17 cellular contexts compared by ENCODE assay signal in the genomic region with DNA sequence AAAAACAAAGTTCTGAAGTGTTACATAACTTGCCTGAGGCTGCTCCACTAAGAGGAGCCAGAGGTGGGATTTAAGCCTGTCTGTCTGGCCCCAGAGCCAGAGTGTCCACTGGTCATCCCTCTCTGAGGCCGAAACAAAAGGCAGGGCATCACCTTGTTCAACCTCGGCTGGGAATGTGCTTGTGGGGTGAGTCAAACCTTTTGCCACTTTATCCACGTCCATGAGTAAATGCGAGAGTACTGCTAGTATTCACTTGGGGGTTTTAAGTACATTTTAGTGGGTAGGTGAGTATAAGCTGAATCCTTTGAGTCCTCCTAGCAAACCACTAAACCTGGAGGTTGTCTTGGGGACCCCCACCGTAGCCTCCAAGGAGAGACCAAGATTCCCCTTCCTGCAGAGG.
DNase-seq lines count a peak whose midpoint lies in the region; ATAC-seq, FAIRE-seq and TF ChIP-seq lines count a peak whose summit lies in the region.
"Had no signal": no experiment of that assay in that cellular context is flagged by ENCODE, and none has a peak within 500 bp of the region (broad histone marks: within the 10 kb centered on the region; RNA-seq: fewer than 3 reads in every experiment).

No MANE protein-coding gene starts in this region.

- H3K9ac ChIP-seq in astrocyte (ENCODE audit: low read length) = no peak overlapping the region
- H3K9ac ChIP-seq: KMS-11 had no signal

- peak overlapping the region in 3 of 8 donors; percentile 4 to 58 (median 34) for H3K4me3 Mint-ChIP-seq in CD4-positive, alpha-beta memory T cell
- H3K4me3 Mint-ChIP-seq in astrocyte (ENCODE audit: unreplicated experiment) (no peak overlapping the region), natural killer cell (no peak overlapping the region)

- H3K27ac Mint-ChIP-seq in CD4-positive, alpha-beta memory T cell = peak overlapping the region; percentile 77 to 88 (median 81)
- no peak overlapping the region for H3K27ac Mint-ChIP-seq in astrocyte (ENCODE audit: unreplicated experiment)
- peak overlapping the region; percentile 86 to 88 for H3K27ac Mint-ChIP-seq in natural killer cell

- H3K4me1 Mint-ChIP-seq in CD4-positive, alpha-beta memory T cell = peaks cover 23 to 42% (median 35%) of the 10 kb centered on the region in 4 donors
- H3K4me1 Mint-ChIP-seq in astrocyte (ENCODE audit: low read depth, unreplicated experiment) (peaks cover 34% of the 10 kb centered on the region), natural killer cell (peaks cover 40 to 44% of the 10 kb centered on the region in 2 donors)

- ATAC-seq in natural killer cell = no peak
- ATAC-seq in GM21737 (IDR thresholded peaks at IDR 0.05; ENCODE audit: unreplicated experiment) = no peak
- ATAC-seq: HCT116 had no signal

- H4K20me1 ChIP-seq in astrocyte (ENCODE audit: insufficient read depth, low read length) = no peaks in the 10 kb centered on the region

- H3K27me3 ChIP-seq in CD4-positive, alpha-beta memory T cell (ENCODE audit: insufficient read depth, low read length) = no peaks in the 10 kb centered on the region
- no peaks in the 10 kb centered on the region for H3K27me3 ChIP-seq in astrocyte (ENCODE audit: insufficient read depth, low read length)

- no peaks in the 10 kb centered on the region for H3K79me2 ChIP-seq in astrocyte (ENCODE audit: insufficient read depth, low read length)

- H3K27me3 Mint-ChIP-seq in CD4-positive, alpha-beta memory T cell = no peaks in the 10 kb centered on the region
- H3K27me3 Mint-ChIP-seq in astrocyte (ENCODE audit: low read depth, unreplicated experiment) (no peaks in the 10 kb centered on the region), natural killer cell (ENCODE audit: low read depth in 2 of 2) (no peaks in the 10 kb centered on the region)

- CTCF ChIA-PET in CD4-positive, alpha-beta memory T cell (lab: Charles Lee; ENCODE audit: partially characterized antibody) = interaction anchor here (0.5 kb wide), 1 partner anchor 50 kb away, joined by 3 read pairs; no protein-coding TSS in a partner anchor

- no peaks in the 10 kb centered on the region for H3K9me3 Mint-ChIP-seq in CD4-positive, alpha-beta memory T cell
- H3K9me3 Mint-ChIP-seq in astrocyte (ENCODE audit: unreplicated experiment) (no peaks in the 10 kb centered on the region), natural killer cell (no peaks in the 10 kb centered on the region)

- TF ChIP-seq CTCF in astrocyte (IDR thresholded peaks at IDR 0.05; ENCODE audit: insufficient read depth, low read depth, low read length) = no peak
- no peak for TF ChIP-seq CTCF in natural killer cell (IDR thresholded peaks at IDR 0.05)

- intact Hi-C loops in CD4-positive, alpha-beta memory T cell (cut with micrococcal nuclease) = no loop called here
- intact Hi-C loops in natural killer cell (cut with micrococcal nuclease) = no loop called here

- no peak overlapping the region for H2AFZ ChIP-seq in astrocyte (ENCODE audit: low read depth, low read length)

- DNase-seq in CD4-positive, alpha-beta memory T cell = no peak
- DNase-seq in ELR (ENCODE audit: low read depth) (peak; percentile 81), astrocyte (ENCODE audit: low read depth) (peak; percentile 89), natural killer cell (no peak), amniotic stem cell (lab: John Stamatoyannopoulos, UW) (no peak), NCI-H446 treated with DMSO at 0.1 percent for 48 hours (lab: John Stamatoyannopoulos, UW) (no peak)
- DNase-seq: activated gamma-delta T cell; aorta; NCI-H1105; NCI-H774; occipital lobe; stimulated activated CD4-positive, alpha-beta T cell treated with anti-CD3 and anti-CD28 coated beads, Interleukin-4, amount 100 ng/mL, for 1 hour had no signal

- H3K27ac ChIP-seq in CD4-positive, alpha-beta memory T cell (ENCODE audit: low read depth, low read length) = no peak overlapping the region
- peak overlapping the region; percentile 63 for H3K27ac ChIP-seq in astrocyte (ENCODE audit: low read depth, low read length)
- H3K27ac ChIP-seq: KMS-11, thoracic aorta had no signal

- H3K9me3 ChIP-seq in CD4-positive, alpha-beta memory T cell (ENCODE audit: control insufficient read depth in 1 of 2, low read length in 2 of 2) = no peaks in the 10 kb centered on the region
- no peaks in the 10 kb centered on the region for H3K9me3 ChIP-seq in astrocyte (ENCODE audit: insufficient read depth, low read depth, low read length)
- H3K9me3 ChIP-seq: thoracic aorta had no signal

- no peak overlapping the region for H3K4me3 ChIP-seq in CD4-positive, alpha-beta memory T cell (ENCODE audit: low read length in 2 of 2)
- no peak overlapping the region for H3K4me3 ChIP-seq in astrocyte (ENCODE audit: insufficient read depth, low read depth, low read length)
- H3K4me3 ChIP-seq: thoracic aorta had no signal

- no peaks in the 10 kb centered on the region for H3K36me3 ChIP-seq in CD4-positive, alpha-beta memory T cell (ENCODE audit: insufficient read depth, low read length)
- H3K36me3 ChIP-seq in astrocyte (ENCODE audit: insufficient read depth, low read length) = no peaks in the 10 kb centered on the region
- H3K36me3 ChIP-seq: thoracic aorta had no signal

- H3K4me2 ChIP-seq in astrocyte (ENCODE audit: low read length) = peak overlapping the region; percentile 53
- H3K4me2 ChIP-seq: KMS-11 had no signal

- POLR2A ChIA-PET in CD4-positive, alpha-beta memory T cell (lab: Charles Lee; ENCODE audit: partially characterized antibody) = no interaction called here

- FAIRE-seq in astrocyte (lab: Jason Lieb, UNC) = no peak
- FAIRE-seq: colon had no signal

- peaks cover 6 to 11% of the 10 kb centered on the region in 2 donors for H3K36me3 Mint-ChIP-seq in CD4-positive, alpha-beta memory T cell
- H3K36me3 Mint-ChIP-seq in astrocyte (ENCODE audit: low read depth, unreplicated experiment) (peaks cover 11% of the 10 kb centered on the region), natural killer cell (no peaks in the 10 kb centered on the region)

- H3K4me1 ChIP-seq in CD4-positive, alpha-beta memory T cell (ENCODE audit: insufficient read depth, low read length) = peaks cover 45% of the 10 kb centered on the region
- H3K4me1 ChIP-seq in astrocyte (ENCODE audit: insufficient read depth, low read length) = peaks cover 12% of the 10 kb centered on the region

Comparison
In these comparisons a context has a peak if more than half of its experiments do, and no peak if none do; other contexts are left out.
1. DNase-seq: peak in ELR (single experiment) and astrocyte (single experiment); none in CD4-positive, alpha-beta memory T cell (0 of 5), natural killer cell (single experiment), amniotic stem cell (single experiment) and NCI-H446 treated with DMSO at 0.1 percent for 48 hours (single experiment).